In genomic region chr5:116859666-116860320, GRCh38 we compare ENCODE assay signal across 19 cellular contexts.
DNase-seq lines count a peak whose midpoint lies in the region; ATAC-seq and TF ChIP-seq lines count a peak whose summit lies in the region.
"Had no signal": no experiment of that assay in that cellular context is flagged by ENCODE, and none has a peak within 500 bp of the region (broad histone marks: within the 10 kb centered on the region; RNA-seq: fewer than 3 reads in every experiment).

No MANE protein-coding gene starts in this region.

- no peak overlapping the region for H4K8ac ChIP-seq in mesendoderm (ENCODE audit: low read depth, low read length)

- H3K36me3 Mint-ChIP-seq in MCF 10A (ENCODE audit: insufficient read depth, unreplicated experiment) (no peaks in the 10 kb centered on the region), HFFc6 (ENCODE audit: low read depth) (peaks cover 5% of the 10 kb centered on the region; the same call in 1 of the 2 replicates)
- H3K36me3 Mint-ChIP-seq: CD4-positive, alpha-beta memory T cell; IgD-negative memory B cell had no signal

- H3K27ac ChIP-seq in mammary epithelial cell (ENCODE audit: insufficient read depth, low read depth, low read length), result no peak overlapping the region
- no peak overlapping the region for H3K27ac ChIP-seq in mesendoderm (ENCODE audit: low read depth, low read length)
- peak overlapping the region; percentile 76 for H3K27ac ChIP-seq in smooth muscle cell (ENCODE audit: low read depth)
- H3K27ac ChIP-seq in upper lobe of left lung, result no peak overlapping the region
- H3K27ac ChIP-seq: BLaER1 treated with 17β-estradiol and CSF1 and Interleukin-3, amounts not matched to agents 10 nM and 100 nM; GM23248 had no signal

- H3K36me3 ChIP-seq in mammary epithelial cell (ENCODE audit: insufficient read depth, low read length), result no peaks in the 10 kb centered on the region
- H3K36me3 ChIP-seq in mesendoderm (ENCODE audit: control insufficient read depth, insufficient read depth, low read length), result no peaks in the 10 kb centered on the region
- no peaks in the 10 kb centered on the region for H3K36me3 ChIP-seq in smooth muscle cell (ENCODE audit: low read depth)
- H3K36me3 ChIP-seq in HAP-1 (replicated peaks), result no peaks in the 10 kb centered on the region; the same call in 1 of the 2 replicates
- H3K36me3 ChIP-seq in upper lobe of left lung, result no peaks in the 10 kb centered on the region
- H3K36me3 ChIP-seq: BLaER1 treated with 17β-estradiol and CSF1 and Interleukin-3, amounts not matched to agents 10 nM and 100 nM had no signal

- POLR2A ChIA-PET in MCF 10A (lab: Yijun Ruan, JAX), result no interaction called here

- H3K9me3 ChIP-seq in mammary epithelial cell (replicated peaks; ENCODE audit: insufficient read depth, low read length), result no peaks in the 10 kb centered on the region
- H3K9me3 ChIP-seq in smooth muscle cell (replicated peaks; ENCODE audit: low read depth), result no peaks in the 10 kb centered on the region
- no peaks in the 10 kb centered on the region for H3K9me3 ChIP-seq in HAP-1
- H3K9me3 ChIP-seq in upper lobe of left lung, result no peaks in the 10 kb centered on the region
- H3K9me3 ChIP-seq: BLaER1 treated with 17β-estradiol and CSF1 and Interleukin-3, amounts not matched to agents 10 nM and 100 nM had no signal

- H3K27me3 ChIP-seq in mammary epithelial cell (ENCODE audit: insufficient read depth, low read length), result no peaks in the 10 kb centered on the region
- H3K27me3 ChIP-seq in mesendoderm (ENCODE audit: insufficient read depth, low read length, poor library complexity), result no peaks in the 10 kb centered on the region
- no peaks in the 10 kb centered on the region for H3K27me3 ChIP-seq in smooth muscle cell (ENCODE audit: low read depth)
- no peaks in the 10 kb centered on the region for H3K27me3 ChIP-seq in HAP-1 (ENCODE audit: low read depth)
- H3K27me3 ChIP-seq in upper lobe of left lung, result no peaks in the 10 kb centered on the region
- H3K27me3 ChIP-seq: BLaER1 treated with 17β-estradiol and CSF1 and Interleukin-3, amounts not matched to agents 10 nM and 100 nM had no signal

- no peak for ATAC-seq in upper lobe of left lung (ENCODE audit: low FRiP score in 2 of 2)
- ATAC-seq: Right ventricle myocardium inferior had no signal

- DNase-seq in MCF 10A (ENCODE audit: unreplicated experiment), result peak; percentile 35
- DNase-seq in mammary epithelial cell, result no peak
- peak; percentile 10 for DNase-seq in epithelial cell of esophagus (ENCODE audit: low read depth)
- DNase-seq in mesendoderm, result no peak
- DNase-seq in smooth muscle cell (lab: John Stamatoyannopoulos, UW; ENCODE audit: unreplicated experiment), result no peak
- DNase-seq in HFFc6, result no peak
- DNase-seq in HAP-1 (ENCODE audit: low spot score in 2 of 2), result no peak
- no peak for DNase-seq in upper lobe of left lung
- DNase-seq: 8988T; CD4-positive, alpha-beta memory T cell; GM23248; MV-4-11; NCI-H1417; NCI-H187; NCI-H446; NCI-H526 had no signal

- H2BK120ac ChIP-seq in mesendoderm (ENCODE audit: low read depth, low read length), result no peak overlapping the region

- no peak overlapping the region for H3K4me2 ChIP-seq in mammary epithelial cell (ENCODE audit: insufficient read depth, low read depth, low read length)
- no peak overlapping the region for H3K4me2 ChIP-seq in mesendoderm (ENCODE audit: low read length)
- H3K4me2 ChIP-seq in smooth muscle cell, result peak overlapping the region; percentile 64
- H3K4me2 ChIP-seq: BLaER1 treated with 17β-estradiol and CSF1 and Interleukin-3, amounts not matched to agents 10 nM and 100 nM had no signal

- no peaks in the 10 kb centered on the region for H3K79me1 ChIP-seq in mesendoderm (ENCODE audit: low read length)

- H3K4me3 Mint-ChIP-seq in MCF 10A (ENCODE audit: unreplicated experiment) (no peak overlapping the region), HFFc6 (no peak overlapping the region)
- H3K4me3 Mint-ChIP-seq: CD4-positive, alpha-beta memory T cell; IgD-negative memory B cell had no signal

- no peak for TF ChIP-seq EP300 in upper lobe of left lung (IDR thresholded peaks at IDR 0.05)

- intact Hi-C loops in MCF 10A (cut with micrococcal nuclease) (no loop called here), mammary epithelial cell (cut with micrococcal nuclease) (no loop called here)

- TF ChIP-seq CTCF in MCF 10A (IDR thresholded peaks at IDR 0.05; ENCODE audit: unreplicated experiment) (no peak), mammary epithelial cell (conservative IDR thresholded peaks at IDR 0.05 in 1 of 2, IDR thresholded peaks at IDR 0.05 in 1 of 2; ENCODE audit: extremely low read depth in 1 of 2, insufficient read depth in 1 of 2, low read depth in 1 of 2, low read length in 2 of 2) (no peak), epithelial cell of esophagus (IDR thresholded peaks at IDR 0.05; ENCODE audit: insufficient read depth, low read depth, low read length, missing control alignments) (no peak), smooth muscle cell (IDR thresholded peaks at IDR 0.05; ENCODE audit: borderline replicate concordance, insufficient read depth, poor library complexity, severe bottlenecking) (no peak), HFFc6 (IDR thresholded peaks at IDR 0.05) (no peak), upper lobe of left lung (IDR thresholded peaks at IDR 0.05) (no peak)

- H3K23ac ChIP-seq in mesendoderm (ENCODE audit: low read length), result no peak overlapping the region

- BruUV-seq in MCF 10A (replicated peaks; lab: Mats Ljungman, UMichigan) (no TSS peak), mammary epithelial cell (replicated peaks; lab: Mats Ljungman, UMichigan) (no TSS peak)

- dilution Hi-C loops in mammary epithelial cell (cut with HindIII; ENCODE audit: low sequenced_read_pairs), result no loop called here

- no peak overlapping the region for H3K18ac ChIP-seq in mesendoderm (ENCODE audit: low read length)

- H3K79me2 ChIP-seq in mammary epithelial cell (ENCODE audit: insufficient read depth, low read length), result no peaks in the 10 kb centered on the region
- no peaks in the 10 kb centered on the region for H3K79me2 ChIP-seq in mesendoderm (ENCODE audit: control insufficient read depth, insufficient read depth, low read length)
- no peaks in the 10 kb centered on the region for H3K79me2 ChIP-seq in smooth muscle cell (ENCODE audit: low read depth)

- H2BK5ac ChIP-seq in mesendoderm (ENCODE audit: low read length), result peak overlapping the region; percentile 43

- CTCF ChIA-PET in MCF 10A (lab: Yijun Ruan, JAX) (no interaction called here), mammary epithelial cell (lab: Charles Lee; ENCODE audit: low non-redundant PET) (no interaction called here)

- no peak overlapping the region for H4K5ac ChIP-seq in mesendoderm (ENCODE audit: low read length)

- H2AFZ ChIP-seq in mammary epithelial cell (ENCODE audit: low read depth, low read length) (no peak overlapping the region), smooth muscle cell (ENCODE audit: low read depth) (peak overlapping the region; percentile 26)
- H2AFZ ChIP-seq: GM23248 had no signal

- 95% methylated on average over 4 of the region's 4 CpGs for WGBS in mammary epithelial cell (ENCODE audit: low coverage, missing lambda C conversion rate)
- WGBS in mesendoderm (ENCODE audit: extremely low coverage, insufficient coverage, low lambda C conversion rate), result no CpG with 5 or more reads among the region's 4 CpGs
- whole genome bisulfite sequencing in smooth muscle cell (ENCODE audit: low lambda C conversion rate), result 6% methylated on average over 4 of the region's 4 CpGs
- WGBS in upper lobe of left lung, 2 donors, result 88 to 91% methylated on average over 4 of the region's 4 CpGs

- H3K27ac Mint-ChIP-seq in MCF 10A (ENCODE audit: low read depth, unreplicated experiment) (no peak overlapping the region), HFFc6 (no peak overlapping the region)
- H3K27ac Mint-ChIP-seq: CD4-positive, alpha-beta memory T cell; IgD-negative memory B cell had no signal

- peaks cover 16% of the 10 kb centered on the region for H3F3A ChIP-seq in smooth muscle cell (ENCODE audit: low read depth)

- in situ Hi-C loops in mammary epithelial cell (cut with MboI; ENCODE audit: low sequenced_read_pairs in 2 of 2) (no loop called here), HAP-1 (cut with MboI; ENCODE audit: low sequenced_read_pairs) (no loop called here)

- H3K4me3 ChIP-seq in mammary epithelial cell (replicated peaks in 1 of 3; ENCODE audit: insufficient read depth in 1 of 3, low read depth in 2 of 3, low read length in 3 of 3), result no peak overlapping the region
- no peak overlapping the region for H3K4me3 ChIP-seq in epithelial cell of esophagus (ENCODE audit: low read length)
- no peak overlapping the region for H3K4me3 ChIP-seq in mesendoderm (ENCODE audit: low read length)
- H3K4me3 ChIP-seq in smooth muscle cell, result no peak overlapping the region
- no peak overlapping the region for H3K4me3 ChIP-seq in HAP-1
- H3K4me3 ChIP-seq in upper lobe of left lung, result no peak overlapping the region
- H3K4me3 ChIP-seq: BLaER1 treated with 17β-estradiol and CSF1 and Interleukin-3, amounts not matched to agents 10 nM and 100 nM; GM23248 had no signal

- no peak overlapping the region for H3K4ac ChIP-seq in mesendoderm (ENCODE audit: low read depth, low read length)

- no peak overlapping the region for H2AK5ac ChIP-seq in mesendoderm (ENCODE audit: low read length)

- TF ChIP-seq POLR2A in upper lobe of left lung (IDR thresholded peaks at IDR 0.05), result no peak

- peak overlapping the region; percentile 57 for H2BK15ac ChIP-seq in mesendoderm (replicated peaks; ENCODE audit: low read depth)

- H3K27me3 Mint-ChIP-seq in MCF 10A (ENCODE audit: insufficient read depth, unreplicated experiment), result no peaks in the 10 kb centered on the region
- no peaks in the 10 kb centered on the region for H3K27me3 Mint-ChIP-seq in HFFc6 (ENCODE audit: insufficient read depth)

- no peaks in the 10 kb centered on the region for H3K9me3 Mint-ChIP-seq in MCF 10A (ENCODE audit: unreplicated experiment)
- peaks cover 41% of the 10 kb centered on the region for H3K9me3 Mint-ChIP-seq in HFFc6
- H3K9me3 Mint-ChIP-seq: IgD-negative memory B cell had no signal

- H4K20me1 ChIP-seq in mammary epithelial cell (ENCODE audit: insufficient read depth, low read length), result no peaks in the 10 kb centered on the region
- no peaks in the 10 kb centered on the region for H4K20me1 ChIP-seq in smooth muscle cell (ENCODE audit: low read depth)
- H4K20me1 ChIP-seq: BLaER1 treated with 17β-estradiol and CSF1 and Interleukin-3, amounts not matched to agents 10 nM and 100 nM had no signal

- H3K9ac ChIP-seq in mammary epithelial cell (ENCODE audit: insufficient read depth, low read length), result no peak overlapping the region
- no peak overlapping the region for H3K9ac ChIP-seq in mesendoderm (ENCODE audit: low read length)
- no peak overlapping the region for H3K9ac ChIP-seq in smooth muscle cell (ENCODE audit: low read depth)
- H3K9ac ChIP-seq: BLaER1 treated with 17β-estradiol and CSF1 and Interleukin-3, amounts not matched to agents 10 nM and 100 nM; GM23248 had no signal

- H3K4me1 ChIP-seq in mammary epithelial cell (ENCODE audit: insufficient read depth, low read length), result no peaks in the 10 kb centered on the region
- peaks cover 4% of the 10 kb centered on the region for H3K4me1 ChIP-seq in mesendoderm (ENCODE audit: control insufficient read depth, low read depth, low read length)
- peaks cover 27% of the 10 kb centered on the region for H3K4me1 ChIP-seq in smooth muscle cell (ENCODE audit: low read depth)
- H3K4me1 ChIP-seq in HAP-1, result peaks cover 66% of the 10 kb centered on the region
- no peaks in the 10 kb centered on the region for H3K4me1 ChIP-seq in upper lobe of left lung
- H3K4me1 ChIP-seq: BLaER1 treated with 17β-estradiol and CSF1 and Interleukin-3, amounts not matched to agents 10 nM and 100 nM had no signal

- no peak overlapping the region for H3K56ac ChIP-seq in mesendoderm (ENCODE audit: low read length)

- H3K4me1 Mint-ChIP-seq in MCF 10A (ENCODE audit: insufficient read depth, unreplicated experiment) (no peaks in the 10 kb centered on the region), HFFc6 (ENCODE audit: low read depth) (no peaks in the 10 kb centered on the region)
- H3K4me1 Mint-ChIP-seq: CD4-positive, alpha-beta memory T cell; IgD-negative memory B cell had no signal

Comparison
In these comparisons a context has a peak if more than half of its experiments do, and no peak if none do; other contexts are left out.
1. DNase-seq: peak in MCF 10A (single experiment) and epithelial cell of esophagus (single experiment); none in mammary epithelial cell (single experiment), mesendoderm (single experiment), smooth muscle cell (single experiment), HFFc6 (single experiment), HAP-1 (0 of 2) and upper lobe of left lung (0 of 2).